ENCODE assay signal across 20 cellular contexts in the genomic region with DNA sequence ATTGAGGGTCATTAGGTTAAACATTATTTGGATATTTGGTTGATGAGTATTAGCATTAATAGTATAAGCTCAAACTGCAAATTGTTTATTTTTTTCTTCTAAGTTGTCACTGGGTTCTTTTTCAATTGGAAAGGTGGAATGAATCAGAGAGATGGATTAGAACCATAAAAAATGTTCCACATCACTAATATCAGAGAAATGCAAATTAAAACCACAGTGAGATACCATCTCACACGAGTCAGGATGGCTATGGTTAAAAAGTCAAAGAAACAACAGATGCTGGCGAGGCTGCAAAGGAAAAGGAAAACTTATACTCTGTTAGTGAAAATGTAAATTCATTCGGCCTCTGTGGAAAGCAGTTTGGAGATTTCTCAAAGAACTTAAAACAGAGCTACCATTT.
DNase-seq lines count a peak whose midpoint lies in the region; ATAC-seq and TF ChIP-seq lines count a peak whose summit lies in the region.
"Had no signal": no experiment of that assay in that cellular context is flagged by ENCODE, and none has a peak within 500 bp of the region (broad histone marks: within the 10 kb centered on the region; RNA-seq: fewer than 3 reads in every experiment).

No MANE protein-coding gene starts in this region.

- in situ Hi-C loops in gastrocnemius medialis (cut with MboI; ENCODE audit: low sequenced_read_pairs in 4 of 4) = no loop called here

- CTCF ChIA-PET in BJ (lab: Yijun Ruan, JAX) = interaction anchor here (0.5 to 1.3 kb wide), 4 partner anchors 35 to 376 kb away, joined by 3 read pairs; no protein-coding TSS in a partner anchor

- DNase-seq in BJ (ENCODE audit: low read depth) = peak; percentile 63
- DNase-seq in HCEC 1CT = peak; percentile 79
- DNase-seq in fibroblast of villous mesenchyme (ENCODE audit: low read depth) = peak; percentile 63
- DNase-seq in SJCRH30 = no peak
- DNase-seq in gastrocnemius medialis = no peak
- no peak for DNase-seq in cardiac septum (ENCODE audit: low spot score)
- DNase-seq in NCI-H2196 treated with DMSO at 0.1 percent for 48 hours (lab: John Stamatoyannopoulos, UW; ENCODE audit: unreplicated experiment) = no peak
- DNase-seq: activated B cell treated with CpG ODN at 0.5 μM for 24 hours; activated CD4-positive, alpha-beta memory T cell treated with anti-CD3 and anti-CD28 coated beads for 36 hours; activated gamma-delta T cell; activated naive CD8-positive, alpha-beta T cell treated with anti-CD3 and anti-CD28 coated beads, Interleukin-2, amount 50 U/mL, for 24 hours; GDM1; heart right ventricle; upper lobe of right lung had no signal

- H3K4me1 ChIP-seq in SJCRH30 (no peaks in the 10 kb centered on the region), gastrocnemius medialis (peaks cover 10 to 12% of the 10 kb centered on the region in 2 donors)
- H3K4me1 ChIP-seq: heart right ventricle, parathyroid adenoma, upper lobe of right lung had no signal

- H3K9me3 ChIP-seq in SJCRH30 (replicated peaks) (no peaks in the 10 kb centered on the region), gastrocnemius medialis (no peaks in the 10 kb centered on the region)
- H3K9me3 ChIP-seq: A549, heart right ventricle, upper lobe of right lung had no signal

- H3K27me3 ChIP-seq in BJ (ENCODE audit: control insufficient read depth, insufficient read depth, low read length) (no peaks in the 10 kb centered on the region), SJCRH30 (no peaks in the 10 kb centered on the region; the same call in 1 of the 2 replicates), gastrocnemius medialis (no peaks in the 10 kb centered on the region)
- H3K27me3 ChIP-seq: heart right ventricle, upper lobe of right lung had no signal

- TF ChIP-seq CTCF in BJ (IDR thresholded peaks at IDR 0.05; ENCODE audit: insufficient read depth, low read depth, low read length) (no peak), fibroblast of villous mesenchyme (IDR thresholded peaks at IDR 0.05; ENCODE audit: insufficient read depth, low read depth, low read length) (no peak), gastrocnemius medialis (IDR thresholded peaks at IDR 0.05 in 4 of 5, conservative IDR thresholded peaks at IDR 0.05 in 1 of 5) (no peak)

- H3K4me3 ChIP-seq in BJ (ENCODE audit: low read depth, low read length) (no peak overlapping the region), fibroblast of villous mesenchyme (ENCODE audit: low read depth, low read length) (no peak overlapping the region), SJCRH30 (no peak overlapping the region), gastrocnemius medialis (no peak overlapping the region)
- H3K4me3 ChIP-seq: A549, heart right ventricle, upper lobe of right lung had no signal

- H3K36me3 ChIP-seq in BJ (ENCODE audit: control insufficient read depth, insufficient read depth, low read length) = no peaks in the 10 kb centered on the region
- H3K36me3 ChIP-seq in SJCRH30 = no peaks in the 10 kb centered on the region
- H3K36me3 ChIP-seq in gastrocnemius medialis = no peaks in the 10 kb centered on the region
- H3K36me3 ChIP-seq: heart right ventricle, upper lobe of right lung had no signal

- intact Hi-C loops in gastrocnemius medialis (cut with DNase I; ENCODE audit: low total_unique reads) = no loop called here
- intact Hi-C loops in cardiac septum (cut with DNase I) = no loop called here

- POLR2A ChIA-PET in BJ (lab: Charles Lee) = no interaction called here

- TF ChIP-seq POLR2A in gastrocnemius medialis (IDR thresholded peaks at IDR 0.05) = no peak

- H3K27ac ChIP-seq in SJCRH30 = no peak overlapping the region
- no peak overlapping the region for H3K27ac ChIP-seq in gastrocnemius medialis
- H3K27ac ChIP-seq: A549, C4-2B, heart right ventricle, parathyroid adenoma, RWPE1, upper lobe of right lung had no signal

- ATAC-seq in SK-N-SH treated with all-trans-retinoic acid at 6 μM for 48 hours = peak; percentile 86
- no peak for ATAC-seq in gastrocnemius medialis
- ATAC-seq: A549; activated naive CD8-positive, alpha-beta T cell treated with anti-CD3 and anti-CD28 coated beads, Interleukin-2, amount 50 U/mL, for 24 hours; heart right ventricle; sciatic nerve; upper lobe of right lung had no signal

TF ChIP-seq in SK-N-SH treated with all-trans-retinoic acid at 6 μM for 48 hours, 23 proteins besides CTCF, POLR2A, EP300 and RAD21:
- TF ChIP-seq PPARA (CRISPR knock-in tag; IDR thresholded peaks at IDR 0.05; ENCODE audit: borderline replicate concordance) (no peak), ARNTL (CRISPR knock-in tag; IDR thresholded peaks at IDR 0.05; ENCODE audit: borderline replicate concordance, low read depth) (no peak), ZNF8 (CRISPR knock-in tag; IDR thresholded peaks at IDR 0.05) (no peak), SNAI2 (CRISPR knock-in tag; IDR thresholded peaks at IDR 0.05) (no peak), ZNF70 (CRISPR knock-in tag; IDR thresholded peaks at IDR 0.05) (no peak), ZFP30 (CRISPR knock-in tag; IDR thresholded peaks at IDR 0.05) (no peak), ZFP3 (CRISPR knock-in tag; IDR thresholded peaks at IDR 0.05) (no peak)
- TF ChIP-seq, protein P1, sequence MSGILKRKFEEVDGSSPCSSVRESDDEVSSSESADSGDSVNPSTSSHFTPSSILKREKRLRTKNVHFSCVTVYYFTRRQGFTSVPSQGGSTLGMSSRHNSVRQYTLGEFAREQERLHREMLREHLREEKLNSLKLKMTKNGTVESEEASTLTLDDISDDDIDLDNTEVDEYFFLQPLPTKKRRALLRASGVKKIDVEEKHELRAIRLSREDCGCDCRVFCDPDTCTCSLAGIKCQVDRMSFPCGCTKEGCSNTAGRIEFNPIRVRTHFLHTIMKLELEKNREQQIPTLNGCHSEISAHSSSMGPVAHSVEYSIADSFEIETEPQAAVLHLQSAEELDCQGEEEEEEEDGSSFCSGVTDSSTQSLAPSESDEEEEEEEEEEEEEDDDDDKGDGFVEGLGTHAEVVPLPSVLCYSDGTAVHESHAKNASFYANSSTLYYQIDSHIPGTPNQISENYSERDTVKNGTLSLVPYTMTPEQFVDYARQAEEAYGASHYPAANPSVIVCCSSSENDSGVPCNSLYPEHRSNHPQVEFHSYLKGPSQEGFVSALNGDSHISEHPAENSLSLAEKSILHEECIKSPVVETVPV (CRISPR knock-in tag; IDR thresholded peaks at IDR 0.05) = no peak
- TF ChIP-seq, protein P2, sequence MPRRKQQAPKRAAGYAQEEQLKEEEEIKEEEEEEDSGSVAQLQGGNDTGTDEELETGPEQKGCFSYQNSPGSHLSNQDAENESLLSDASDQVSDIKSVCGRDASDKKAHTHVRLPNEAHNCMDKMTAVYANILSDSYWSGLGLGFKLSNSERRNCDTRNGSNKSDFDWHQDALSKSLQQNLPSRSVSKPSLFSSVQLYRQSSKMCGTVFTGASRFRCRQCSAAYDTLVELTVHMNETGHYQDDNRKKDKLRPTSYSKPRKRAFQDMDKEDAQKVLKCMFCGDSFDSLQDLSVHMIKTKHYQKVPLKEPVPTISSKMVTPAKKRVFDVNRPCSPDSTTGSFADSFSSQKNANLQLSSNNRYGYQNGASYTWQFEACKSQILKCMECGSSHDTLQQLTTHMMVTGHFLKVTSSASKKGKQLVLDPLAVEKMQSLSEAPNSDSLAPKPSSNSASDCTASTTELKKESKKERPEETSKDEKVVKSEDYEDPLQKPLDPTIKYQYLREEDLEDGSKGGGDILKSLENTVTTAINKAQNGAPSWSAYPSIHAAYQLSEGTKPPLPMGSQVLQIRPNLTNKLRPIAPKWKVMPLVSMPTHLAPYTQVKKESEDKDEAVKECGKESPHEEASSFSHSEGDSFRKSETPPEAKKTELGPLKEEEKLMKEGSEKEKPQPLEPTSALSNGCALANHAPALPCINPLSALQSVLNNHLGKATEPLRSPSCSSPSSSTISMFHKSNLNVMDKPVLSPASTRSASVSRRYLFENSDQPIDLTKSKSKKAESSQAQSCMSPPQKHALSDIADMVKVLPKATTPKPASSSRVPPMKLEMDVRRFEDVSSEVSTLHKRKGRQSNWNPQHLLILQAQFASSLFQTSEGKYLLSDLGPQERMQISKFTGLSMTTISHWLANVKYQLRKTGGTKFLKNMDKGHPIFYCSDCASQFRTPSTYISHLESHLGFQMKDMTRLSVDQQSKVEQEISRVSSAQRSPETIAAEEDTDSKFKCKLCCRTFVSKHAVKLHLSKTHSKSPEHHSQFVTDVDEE (CRISPR knock-in tag; IDR thresholded peaks at IDR 0.05) = no peak

Comparison
In these comparisons a context has a peak if more than half of its experiments do, and no peak if none do; other contexts are left out.
1. DNase-seq: peak in BJ (single experiment), HCEC 1CT (single experiment) and fibroblast of villous mesenchyme (single experiment); none in SJCRH30 (0 of 2), gastrocnemius medialis (0 of 2), cardiac septum (single experiment) and NCI-H2196 treated with DMSO at 0.1 percent for 48 hours (single experiment).